Comparison of ENCODE assay signal across 20 cellular contexts in the genomic region with DNA sequence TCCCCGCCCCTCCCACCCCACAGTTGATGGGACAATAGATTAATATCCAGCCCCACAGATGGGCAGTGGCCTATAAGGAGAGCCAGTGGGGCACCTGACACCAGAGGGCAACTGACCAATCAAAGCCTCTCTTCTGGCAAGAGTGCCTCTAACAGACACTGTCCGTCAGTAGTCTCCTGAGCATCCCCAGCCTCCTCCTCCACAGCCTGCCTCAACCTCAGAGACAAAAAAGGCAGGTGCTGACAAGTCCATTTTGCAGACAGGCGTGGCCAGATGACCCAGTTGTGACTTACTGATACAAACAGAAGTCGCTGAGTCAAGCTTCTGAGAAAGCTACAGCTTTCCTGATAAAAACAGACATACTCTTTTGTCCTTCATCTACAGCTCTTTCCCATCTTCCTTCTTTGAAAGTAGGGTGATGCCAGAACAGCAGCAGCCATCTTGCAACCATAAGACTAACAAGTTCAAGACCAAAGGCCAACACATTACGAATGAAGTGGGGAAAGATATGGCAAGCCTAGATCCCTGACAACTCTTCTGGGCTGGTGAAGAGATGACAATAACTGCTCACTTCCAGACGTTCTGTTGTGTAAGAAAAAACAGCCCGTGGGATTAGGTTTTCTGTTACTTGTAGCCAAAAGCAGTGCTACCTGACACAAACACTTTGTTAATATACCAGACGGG. TPM values are rescaled to one million over a fixed set of nuclear protein-coding genes. Genes with fewer than 3 reads are reported as not detected.
DNase-seq lines count a peak whose midpoint lies in the region; ATAC-seq and TF ChIP-seq lines count a peak whose summit lies in the region.
"Had no signal": no experiment of that assay in that cellular context is flagged by ENCODE, and none has a peak within 500 bp of the region (broad histone marks: within the 10 kb centered on the region; RNA-seq: fewer than 3 reads in every experiment).

No MANE protein-coding gene starts in this region.

- H3K4me1 Mint-ChIP-seq in MCF 10A (ENCODE audit: insufficient read depth, unreplicated experiment) = peaks cover 28% of the 10 kb centered on the region
- H3K4me1 Mint-ChIP-seq in T-helper 17 cell = peaks cover 45% of the 10 kb centered on the region
- peaks cover 28% of the 10 kb centered on the region for H3K4me1 Mint-ChIP-seq in type B pancreatic cell (ENCODE audit: unreplicated experiment)

- no TSS peak for BruUV-seq in MCF 10A (replicated peaks; lab: Mats Ljungman, UMichigan)

- POLR2A ChIA-PET in MCF 10A (lab: Yijun Ruan, JAX) = interaction anchor here (0.6 to 3.3 kb wide), 5 partner anchors 9 to 350 kb away, joined by 3 to 26 read pairs (median 3); partner anchors contain the start of gene PPIL1

- intact Hi-C loops in MCF 10A (cut with micrococcal nuclease) (no loop called here), breast epithelium (cut with DNase I; ENCODE audit: low total_unique reads) (no loop called here), testis (cut with DNase I; ENCODE audit: low total_unique reads) (no loop called here)

- TF ChIP-seq CTCF in MCF 10A (IDR thresholded peaks at IDR 0.05; ENCODE audit: unreplicated experiment) = no peak
- TF ChIP-seq CTCF in breast epithelium (IDR thresholded peaks at IDR 0.05) = no peak
- no peak for TF ChIP-seq CTCF in epithelial cell of esophagus (IDR thresholded peaks at IDR 0.05; ENCODE audit: insufficient read depth, low read depth, low read length, missing control alignments)
- TF ChIP-seq CTCF in testis (IDR thresholded peaks at IDR 0.05) = no peak
- TF ChIP-seq CTCF in type B pancreatic cell (conservative IDR thresholded peaks at IDR 0.05) = no peak

- H3K27me3 Mint-ChIP-seq in MCF 10A (ENCODE audit: insufficient read depth, unreplicated experiment) (no peaks in the 10 kb centered on the region), T-helper 17 cell (no peaks in the 10 kb centered on the region), type B pancreatic cell (no peaks in the 10 kb centered on the region)

- H3K4me3 ChIP-seq in breast epithelium (no peak overlapping the region), epithelial cell of esophagus (ENCODE audit: low read length) (no peak overlapping the region), testis (no peak overlapping the region)
- H3K4me3 ChIP-seq: coronary artery had no signal

- H3K27me3 ChIP-seq in breast epithelium (no peaks in the 10 kb centered on the region), testis (no peaks in the 10 kb centered on the region)

- no peak overlapping the region for H3K27ac Mint-ChIP-seq in MCF 10A (ENCODE audit: low read depth, unreplicated experiment)
- H3K27ac Mint-ChIP-seq in T-helper 17 cell = peak overlapping the region; percentile 77
- no peak overlapping the region for H3K27ac Mint-ChIP-seq in type B pancreatic cell
- H3K27ac Mint-ChIP-seq: activated CD8-positive, alpha-beta T cell treated with anti-CD3 and anti-CD28 coated beads, Interleukin-2, amount 10 ng/mL, durations not matched to agents 7 days and 5 days; activated T-helper 1 cell treated with anti-CD3 and anti-CD28 coated beads, Interleukin-12 subunit alpha, Interleukin-12 subunit beta, Interleukin-2, Interleukin-4 antibody, amounts not matched to agents 30 ng/mL and 10 ng/mL and 1 ng/mL, durations not matched to agents 14 hours and 24 hours and 36 hours had no signal

- H3K9me3 Mint-ChIP-seq in MCF 10A (ENCODE audit: unreplicated experiment) (no peaks in the 10 kb centered on the region), type B pancreatic cell (no peaks in the 10 kb centered on the region)
- H3K9me3 Mint-ChIP-seq: activated T-helper 1 cell treated with anti-CD3 and anti-CD28 coated beads, Interleukin-12 subunit alpha, Interleukin-12 subunit beta, Interleukin-2, Interleukin-4 antibody, amounts not matched to agents 30 ng/mL and 10 ng/mL and 1 ng/mL, durations not matched to agents 14 hours and 24 hours and 36 hours had no signal

- H3K4me1 ChIP-seq in breast epithelium = no peaks in the 10 kb centered on the region
- peaks cover 7% of the 10 kb centered on the region for H3K4me1 ChIP-seq in testis

- H3K36me3 ChIP-seq in breast epithelium (no peaks in the 10 kb centered on the region), testis (ENCODE audit: low read depth, missing control alignments) (no peaks in the 10 kb centered on the region)

- H3K27ac ChIP-seq in breast epithelium (no peak overlapping the region), testis (peak overlapping the region; percentile 23 to 61)
- H3K27ac ChIP-seq: C4-2B, coronary artery had no signal

- no peak for ATAC-seq in T-helper 17 cell
- ATAC-seq: activated CD8-positive, alpha-beta T cell treated with anti-CD3 and anti-CD28 coated beads, Interleukin-2, amount 10 ng/mL, durations not matched to agents 7 days and 5 days had no signal

- DNase-seq in MCF 10A (ENCODE audit: unreplicated experiment) (peak; percentile 61), breast epithelium (ENCODE audit: low spot score in 2 of 2) (no peak), T-helper 17 cell (no peak), epithelial cell of esophagus (ENCODE audit: low read depth) (peak; percentile 95), testis (peak; percentile 76), C1 segment of cervical spinal cord (lab: John Stamatoyannopoulos, UW) (no peak), type B pancreatic cell (ENCODE audit: extremely low spot score, unreplicated experiment) (no peak)
- DNase-seq in activated effector memory CD4-positive, alpha-beta T cell treated with Interleukin-2 at 50 U/mL for 16 hours = no peak
- DNase-seq: ACHN; activated CD8-positive, alpha-beta T cell treated with anti-CD3 and anti-CD28 coated beads, Interleukin-2, amount 10 ng/mL, durations not matched to agents 7 days and 5 days; foreskin melanocyte; hippocampal formation; islet precursor cell; NCI-H1694 treated with DMSO at 0.1 percent for 48 hours; NCI-H69; nucleus accumbens; SW 1271 had no signal

- H3K36me3 Mint-ChIP-seq in MCF 10A (ENCODE audit: insufficient read depth, unreplicated experiment) = peaks cover 41% of the 10 kb centered on the region
- peaks cover 9% of the 10 kb centered on the region for H3K36me3 Mint-ChIP-seq in T-helper 17 cell (ENCODE audit: low read depth)
- H3K36me3 Mint-ChIP-seq in type B pancreatic cell = peaks cover 33% of the 10 kb centered on the region

- CTCF ChIA-PET in MCF 10A (lab: Yijun Ruan, JAX) = interaction anchor here (0.5 to 1.3 kb wide), 3 partner anchors 23 to 1723 kb away, joined by 3 read pairs; no protein-coding TSS in a partner anchor

- H3K9me3 ChIP-seq in breast epithelium (no peaks in the 10 kb centered on the region), T-helper 17 cell (ENCODE audit: control insufficient read depth, low read length, poor library complexity, severe bottlenecking) (no peaks in the 10 kb centered on the region), testis (no peaks in the 10 kb centered on the region)

- no peak overlapping the region for H3K4me3 Mint-ChIP-seq in MCF 10A (ENCODE audit: unreplicated experiment)
- no peak overlapping the region for H3K4me3 Mint-ChIP-seq in T-helper 17 cell
- H3K4me3 Mint-ChIP-seq in type B pancreatic cell = no peak overlapping the region
- H3K4me3 Mint-ChIP-seq: activated CD8-positive, alpha-beta T cell treated with anti-CD3 and anti-CD28 coated beads, Interleukin-2, amount 10 ng/mL, durations not matched to agents 7 days and 5 days; activated T-helper 1 cell treated with anti-CD3 and anti-CD28 coated beads, Interleukin-12 subunit alpha, Interleukin-12 subunit beta, Interleukin-2, Interleukin-4 antibody, amounts not matched to agents 30 ng/mL and 10 ng/mL and 1 ng/mL, durations not matched to agents 14 hours and 24 hours and 36 hours had no signal

- TF ChIP-seq POLR2A in breast epithelium (IDR thresholded peaks at IDR 0.05) (no peak), testis (IDR thresholded peaks at IDR 0.05) (no peak)

- 72 to 81% methylated on average over 8 of the region's 8 CpGs for WGBS in testis, 2 donors

RNA-seq across cellular contexts. Expression of gene PPIL1, which starts 12.3 kb away (rescaled TPM):
- total RNA-seq in MCF 10A (2022) = 53.6 and 54.9 TPM in 2 replicates
- 10 to 100 TPM in 2 of 3 donors, 1 to 10 TPM in 1; 4.5 to 24.7 (median 19.7) TPM for total RNA-seq in breast epithelium
- total RNA-seq in T-helper 17 cell = 1 to 10 TPM; 3.8 to 4.5 TPM
- 10 to 100 TPM; 35.0 to 39.4 TPM for total RNA-seq in testis
- polyA plus RNA-seq in testis (ENCODE audit: insufficient read depth, low read depth, low replicate concordance) = 41.2 TPM
- total RNA-seq in type B pancreatic cell (ENCODE audit: low replicate concordance) = 35.1 and 50.4 TPM in 2 replicates

RNA-seq across cellular contexts. Expression of gene CPNE5, which starts 23.1 kb away (rescaled TPM):
- total RNA-seq in MCF 10A (2022) = not detected in 2 replicates
- 1 to 10 TPM in 2 of 3 donors, under 1 TPM in 1; 0.96 to 5.2 (median 3.7) TPM for total RNA-seq in breast epithelium
- total RNA-seq in T-helper 17 cell = 10 to 100 TPM in 1 of 2 donors, 1 to 10 TPM in 1; 5.5 to 16.0 TPM
- total RNA-seq in testis = 100 to 1,000 TPM in 1 of 2 donors, 10 to 100 TPM in 1; 97.8 to 137 TPM
- polyA plus RNA-seq in testis (ENCODE audit: insufficient read depth, low read depth, low replicate concordance) = 44.2 TPM
- 0.14 and 0.72 TPM in 2 replicates for total RNA-seq in type B pancreatic cell (ENCODE audit: low replicate concordance)

RNA-seq across cellular contexts. Expression of gene C6orf89, which starts 23.4 kb away (rescaled TPM):
- total RNA-seq in MCF 10A (2022) (36.9 and 43.1 TPM in 2 replicates), breast epithelium (10 to 100 TPM; 32.8 to 58.7 (median 45.4) TPM), T-helper 17 cell (10 to 100 TPM; 30.9 to 36.4 TPM), testis (10 to 100 TPM; 78.9 to 80.3 TPM), type B pancreatic cell (ENCODE audit: low replicate concordance) (37.9 and 42.4 TPM in 2 replicates)
- polyA plus RNA-seq in testis (ENCODE audit: insufficient read depth, low read depth, low replicate concordance) = 93.6 TPM

Comparison
In these comparisons a context has a peak if more than half of its experiments do, and no peak if none do; other contexts are left out.
1. DNase-seq: peak in MCF 10A (single experiment), epithelial cell of esophagus (single experiment) and testis (single experiment); none in breast epithelium (0 of 2), T-helper 17 cell (0 of 3), activated effector memory CD4-positive, alpha-beta T cell treated with Interleukin-2 at 50 U/mL for 16 hours (single experiment), C1 segment of cervical spinal cord (0 of 14) and type B pancreatic cell (single experiment).
2. H3K27ac ChIP-seq: peak in testis (2 of 2); none in breast epithelium (0 of 2).
3. RNA of gene CPNE5, which starts 23.1 kb away (total RNA-seq): 97.8 to 137 TPM in testis; 5.5 to 16.0 TPM in T-helper 17 cell, 0.96 to 5.2 TPM in breast epithelium, 0.14 to 0.72 TPM in type B pancreatic cell and not detected in MCF 10A; every median in the first group is over 4 times any median in the second.